In the genomic region with DNA sequence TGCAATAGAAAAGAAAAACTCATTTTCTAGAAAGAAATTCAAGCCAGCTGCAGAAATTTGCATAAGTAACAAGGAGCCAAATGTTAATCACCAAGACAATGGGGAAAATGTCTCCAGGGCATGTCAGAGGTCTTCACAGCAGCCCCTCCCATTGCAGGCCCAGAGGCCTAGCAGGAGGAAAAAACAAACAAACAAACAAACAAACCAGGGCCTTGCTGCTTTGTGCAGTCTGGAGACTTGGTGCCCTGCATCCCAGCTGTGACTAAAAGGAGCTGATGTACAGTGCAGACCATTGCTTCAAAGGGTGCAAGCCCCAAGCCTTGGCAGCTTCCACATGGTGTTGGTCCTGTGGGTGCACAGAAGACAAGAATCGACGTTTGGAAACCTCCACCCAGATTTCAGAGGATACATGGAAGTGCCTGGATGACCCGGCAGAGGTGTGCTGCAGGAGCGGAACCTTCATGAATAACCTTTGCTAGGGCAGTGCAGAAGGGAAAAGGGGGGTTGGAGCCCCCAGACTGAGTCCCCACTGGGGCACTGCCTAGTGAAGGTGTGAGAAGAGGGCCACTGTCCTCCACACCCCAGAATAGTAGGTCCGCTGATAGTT, we compare ENCODE assay signal across 18 cellular contexts.
"Had no signal": no experiment of that assay in that cellular context is flagged by ENCODE, and none has a peak within 500 bp of the region (broad histone marks: within the 10 kb centered on the region; RNA-seq: fewer than 3 reads in every experiment).

No MANE protein-coding gene starts in this region.

- H3K4me3 Mint-ChIP-seq: naive thymus-derived CD8-positive, alpha-beta T cell had no signal

- H3K27ac Mint-ChIP-seq: progenitor cell of endocrine pancreas had no signal

- FAIRE-seq: kidney, small intestine had no signal

- H3K4me1 Mint-ChIP-seq: naive thymus-derived CD8-positive, alpha-beta T cell had no signal

- H3K9me3 ChIP-seq: ovary had no signal

- H3K27ac ChIP-seq: coronary artery, ovary had no signal

- H3K27me3 ChIP-seq: ovary had no signal

- H3K36me3 ChIP-seq: ovary had no signal

- H3K27me3 Mint-ChIP-seq: progenitor cell of endocrine pancreas had no signal

- DNase-seq: effector CD4-positive, alpha-beta T cell; foreskin melanocyte; kidney; left cardiac atrium; left ventricle myocardium superior; mesenchymal stem cell; naive thymus-derived CD8-positive, alpha-beta T cell; nucleus accumbens; ovary; right cardiac atrium; small intestine; stimulated activated CD4-positive, alpha-beta T cell treated with anti-CD3 and anti-CD28 coated beads, Interleukin-12 subunit alpha, Interleukin-12 subunit beta, amount 100 ng/mL, for 4 hours; stimulated activated CD4-positive, alpha-beta T cell treated with anti-CD3 and anti-CD28 coated beads, Interleukin-2, amount 100 ng/mL, for 48 hours; stimulated activated naive CD4-positive, alpha-beta T cell treated with Interleukin-2 at 50 U/mL for 16 hours; trophoblast cell had no signal

- H3K4me3 ChIP-seq: coronary artery, lung, ovary had no signal
